ENCODE assay signal across 34 cellular contexts in the genomic region with DNA sequence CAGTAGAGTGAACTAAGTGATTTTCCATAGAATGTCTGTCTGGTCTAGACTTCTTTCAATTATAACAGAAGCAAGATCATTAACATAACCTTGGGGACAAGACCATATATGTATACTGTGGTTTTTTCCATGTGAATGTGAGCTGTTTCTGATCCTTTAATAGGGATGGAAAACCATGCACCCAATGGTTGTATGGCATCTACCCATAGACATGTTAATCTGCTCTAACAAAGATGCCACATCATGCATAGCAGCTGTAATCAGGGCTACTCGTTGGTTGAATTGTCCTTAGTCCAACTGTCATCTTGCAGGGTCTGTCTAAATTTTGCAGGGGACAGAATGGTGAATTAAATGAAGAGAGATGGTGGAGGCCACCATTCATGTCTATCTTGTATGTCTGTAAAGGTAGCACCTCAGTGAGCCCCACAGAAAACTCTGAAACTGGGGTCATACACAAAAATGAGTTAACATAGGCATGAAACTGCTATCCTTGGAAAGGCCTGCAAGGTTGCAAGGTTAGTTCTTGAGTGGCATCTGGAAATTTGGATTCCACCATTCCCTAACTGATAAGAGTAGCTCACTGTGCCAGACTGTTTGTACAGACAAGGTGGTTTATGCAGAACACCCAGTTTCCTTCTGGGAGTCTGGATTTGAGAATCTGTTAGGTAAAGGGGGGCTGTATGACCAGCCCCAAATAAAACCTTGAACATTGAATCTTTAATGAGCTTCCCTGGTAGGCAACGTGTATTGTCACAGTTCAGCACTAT. TPM values are rescaled to one million over a fixed set of nuclear protein-coding genes. Genes with fewer than 3 reads are reported as not detected.
"Had no signal": no experiment of that assay in that cellular context is flagged by ENCODE, and none has a peak within 500 bp of the region (broad histone marks: within the 10 kb centered on the region; RNA-seq: fewer than 3 reads in every experiment).

No MANE protein-coding gene starts in this region.

- H3K27me3 ChIP-seq: adrenal gland, body of pancreas, brain microvascular endothelial cell, breast epithelium had no signal

- H3K36me3 ChIP-seq: breast epithelium had no signal

- H3K27ac ChIP-seq: adrenal gland, body of pancreas, brain microvascular endothelial cell, breast epithelium, VCaP had no signal

- H3K9me3 ChIP-seq: adrenal gland, body of pancreas had no signal

- ATAC-seq: activated CD8-positive, alpha-beta T cell treated with anti-CD3 and anti-CD28 coated beads for 36 hours; activated naive CD4-positive, alpha-beta T cell treated with anti-CD3 and anti-CD28 coated beads, Interleukin-2, amount 50 U/mL, for 72 hours; activated T-cell treated with anti-CD3 and anti-CD28 coated beads, Interleukin-2, amount 50 U/mL, for 4 hours; activated T-cell treated with anti-CD3 and anti-CD28 coated beads, Interleukin-2, amount 50 U/mL, for 72 hours; activated T-helper 17 cell treated with anti-CD3 and anti-CD28 coated beads, Interleukin-2, amount 50 U/mL, for 72 hours; body of pancreas had no signal

- H3K4me3 ChIP-seq: adrenal gland, body of pancreas, breast epithelium had no signal

- H3K4me1 ChIP-seq: body of pancreas, breast epithelium had no signal

- DNase-seq: activated B cell treated with CpG ODN at 0.5 μM for 24 hours; activated CD4-positive, alpha-beta memory T cell treated with anti-CD3 and anti-CD28 coated beads for 36 hours; activated CD4-positive, alpha-beta T cell treated with anti-CD3 and anti-CD28 coated beads for 4 hours; activated CD4-positive, alpha-beta T cell treated with anti-CD3 and anti-CD28 coated beads, Interleukin-2, amount 10 ng/mL, durations not matched to agents 24 days and 14 days; activated CD4-positive, alpha-beta T cell treated with anti-CD3 and anti-CD28 coated beads, Interleukin-2, amount 50 U/mL, for 1 hour; activated CD4-positive, alpha-beta T cell treated with anti-CD3 and anti-CD28 coated beads, Interleukin-2, amount 50 U/mL, for 4 hours; activated CD4-positive, CD25-positive, alpha-beta regulatory T cell treated with anti-CD3 and anti-CD28 coated beads, Interleukin-2, amount 50 U/mL, for 72 hours; activated CD8-positive, alpha-beta memory T cell treated with anti-CD3 and anti-CD28 coated beads, Interleukin-2, amount 50 U/mL, for 4 hours; activated CD8-positive, alpha-beta T cell treated with anti-CD3 and anti-CD28 coated beads for 36 hours; activated effector memory CD4-positive, alpha-beta T cell treated with anti-CD3 and anti-CD28 coated beads, Interleukin-2, amount 50 U/mL, for 16 hours; activated gamma-delta T cell treated with Interleukin-2 at 50 U/mL for 16 hours; activated naive CD4-positive, alpha-beta T cell; activated naive CD4-positive, alpha-beta T cell treated with anti-CD3 and anti-CD28 coated beads for 36 hours; activated naive CD4-positive, alpha-beta T cell treated with anti-CD3 and anti-CD28 coated beads, Interleukin-2, amount 50 U/mL, for 16 hours; activated naive CD8-positive, alpha-beta T cell treated with anti-CD3 and anti-CD28 coated beads for 36 hours; activated T-cell treated with anti-CD3 and anti-CD28 coated beads for 4 hours; activated T-cell treated with anti-CD3 and anti-CD28 coated beads, Interleukin-2, amount 50 U/mL, for 1 hour; activated T-cell treated with anti-CD3 and anti-CD28 coated beads, Interleukin-2, amount 50 U/mL, for 4 hours; activated T-cell treated with anti-CD3 and anti-CD28 coated beads, Interleukin-2, amount 50 U/mL, for 72 hours; adrenal gland; amniotic stem cell; aorta; body of pancreas; brain microvascular endothelial cell; central memory CD4-positive, alpha-beta T cell; T-helper 1 cell; T-helper 2 cell; T-helper 9 cell had no signal

RNA-seq across cellular contexts. Expression of a gene that starts 25.1 kb away (rescaled TPM):
- total RNA-seq: activated B cell treated with CpG ODN at 0.5 μM for 24 hours; activated CD8-positive, alpha-beta memory T cell treated with anti-CD3 and anti-CD28 coated beads for 36 hours; activated CD8-positive, alpha-beta T cell treated with anti-CD3 and anti-CD28 coated beads for 36 hours; activated naive CD4-positive, alpha-beta T cell treated with anti-CD3 and anti-CD28 coated beads for 36 hours; activated naive CD4-positive, alpha-beta T cell treated with anti-CD3 and anti-CD28 coated beads, Interleukin-2, amount 50 U/mL, for 72 hours; activated naive CD8-positive, alpha-beta T cell treated with anti-CD3 and anti-CD28 coated beads for 36 hours; activated T-cell treated with anti-CD3 and anti-CD28 coated beads, Interleukin-2, amount 50 U/mL, for 4 hours; adrenal gland; aorta; body of pancreas; breast epithelium; cardiac septum had no signal
